In the genomic region with DNA sequence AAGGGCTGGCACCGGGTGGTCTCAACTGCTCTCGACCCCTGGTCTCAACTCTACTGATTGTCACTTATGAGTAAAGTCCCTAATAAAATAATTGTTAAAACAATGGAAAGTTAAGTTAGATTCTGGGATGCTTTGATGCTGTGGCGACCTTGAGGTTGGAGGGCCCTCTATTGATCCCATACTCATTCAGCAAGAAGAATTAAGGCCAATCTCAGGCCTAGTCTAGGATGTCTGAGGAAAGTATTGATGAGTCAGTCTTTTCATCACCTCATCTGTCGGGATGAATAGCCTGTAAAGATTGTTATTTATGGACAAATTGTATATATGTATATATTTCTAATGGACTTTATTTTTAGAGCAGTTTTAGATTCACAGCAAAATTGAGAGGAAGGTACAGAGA, we compare ENCODE assay signal across 23 cellular contexts. TPM values are rescaled to one million over a fixed set of nuclear protein-coding genes. Genes with fewer than 3 reads are reported as not detected.
A peak's percentile ranks its signal among the peaks of the same experiment; 100 is the strongest.
DNase-seq lines count a peak whose midpoint lies in the region; TF ChIP-seq lines count a peak whose summit lies in the region.
"Had no signal": no experiment of that assay in that cellular context is flagged by ENCODE, and none has a peak within 500 bp of the region (broad histone marks: within the 10 kb centered on the region; RNA-seq: fewer than 3 reads in every experiment).

No MANE protein-coding gene starts in this region.

- 80 to 84% methylated on average over 1 to 4 of the region's 4 CpGs for WGBS in endodermal cell (ENCODE audit: insufficient coverage in 1 of 2, insufficient read length in 1 of 2), 2 experiments
- no CpG with 5 or more reads among the region's 4 CpGs for WGBS in mesendoderm (ENCODE audit: extremely low coverage, insufficient coverage, low lambda C conversion rate)

- peaks cover 4% of the 10 kb centered on the region for H3K27me3 Mint-ChIP-seq in endodermal cell (ENCODE audit: insufficient read depth)

- H3K4me1 ChIP-seq in OCI-LY3 (ENCODE audit: low read length) (peaks cover 26% of the 10 kb centered on the region), endodermal cell (ENCODE audit: control insufficient read depth, insufficient read depth, low read length) (no peaks in the 10 kb centered on the region), mesendoderm (ENCODE audit: control insufficient read depth, low read depth, low read length) (no peaks in the 10 kb centered on the region)
- H3K4me1 ChIP-seq: BE2C, parathyroid adenoma, upper lobe of right lung had no signal

- H3K79me2 ChIP-seq in OCI-LY3 (ENCODE audit: low read length), result no peaks in the 10 kb centered on the region
- H3K79me2 ChIP-seq in mesendoderm (ENCODE audit: control insufficient read depth, insufficient read depth, low read length), result no peaks in the 10 kb centered on the region
- H3K79me2 ChIP-seq: parathyroid adenoma had no signal

- no peak overlapping the region for H3K4ac ChIP-seq in mesendoderm (ENCODE audit: low read depth, low read length)

- no peak overlapping the region for H3K56ac ChIP-seq in mesendoderm (ENCODE audit: low read length)

- no peak overlapping the region for H3K4me3 Mint-ChIP-seq in endodermal cell
- H3K4me3 Mint-ChIP-seq: activated B cell treated with CpG ODN at 0.5 μM for 24 hours; activated CD8-positive, alpha-beta T cell treated with anti-CD3 and anti-CD28 coated beads for 36 hours; activated T-cell treated with anti-CD3 and anti-CD28 coated beads, Interleukin-2, amount 50 U/mL, for 4 hours; natural killer cell treated with Interleukin-12 subunit alpha and Interleukin-12 subunit beta and Interleukin-15 and Interleukin-18, amount 100 ng/mL, for 72 hours; stimulated activated naive CD8-positive, alpha-beta T cell treated with anti-CD3 and anti-CD28 coated beads, Interleukin-15, Interleukin-2, amounts not matched to agents 100 ng/mL and 50 ng/mL, for 24 hours had no signal

- TF ChIP-seq CTCF in OCI-LY3 (IDR thresholded peaks at IDR 0.05; ENCODE audit: low read depth, low read length) (peak; percentile 59), endodermal cell (conservative IDR thresholded peaks at IDR 0.05) (peak; percentile 25)

- no peak overlapping the region for H3K27ac ChIP-seq in OCI-LY3 (ENCODE audit: low read length)
- H3K27ac ChIP-seq in endodermal cell (ENCODE audit: low read depth, low read length), result no peak overlapping the region
- H3K27ac ChIP-seq in mesendoderm (ENCODE audit: low read depth, low read length), result no peak overlapping the region
- H3K27ac ChIP-seq: 22Rv1, parathyroid adenoma, upper lobe of right lung had no signal

- no peak overlapping the region for H4K8ac ChIP-seq in mesendoderm (ENCODE audit: low read depth, low read length)

- no peaks in the 10 kb centered on the region for H3K4me1 Mint-ChIP-seq in endodermal cell
- H3K4me1 Mint-ChIP-seq: activated B cell treated with CpG ODN at 0.5 μM for 24 hours had no signal

- no peaks in the 10 kb centered on the region for H4K20me1 ChIP-seq in OCI-LY3 (ENCODE audit: insufficient read depth, low read length)

- H3K27me3 ChIP-seq in OCI-LY3 (ENCODE audit: low read depth, low read length) (no peaks in the 10 kb centered on the region), endodermal cell (ENCODE audit: control insufficient read depth, insufficient read depth, low read length, poor library complexity, severe bottlenecking) (no peaks in the 10 kb centered on the region), mesendoderm (ENCODE audit: insufficient read depth, low read length, poor library complexity) (no peaks in the 10 kb centered on the region)
- H3K27me3 ChIP-seq: BE2C, upper lobe of right lung had no signal

- H2AK5ac ChIP-seq in mesendoderm (ENCODE audit: low read length), result no peak overlapping the region

- H3K23ac ChIP-seq in mesendoderm (ENCODE audit: low read length), result no peak overlapping the region

- H3K9ac ChIP-seq in OCI-LY3 (ENCODE audit: low read length), result no peak overlapping the region
- no peak overlapping the region for H3K9ac ChIP-seq in endodermal cell (ENCODE audit: extremely low read depth, low read length, poor library complexity, severe bottlenecking)
- H3K9ac ChIP-seq in mesendoderm (ENCODE audit: low read length), result no peak overlapping the region
- H3K9ac ChIP-seq: parathyroid adenoma had no signal

- H3K4me2 ChIP-seq in OCI-LY3 (ENCODE audit: low read length), result no peak overlapping the region
- H3K4me2 ChIP-seq in mesendoderm (ENCODE audit: low read length), result no peak overlapping the region

- no peak overlapping the region for H4K5ac ChIP-seq in mesendoderm (ENCODE audit: low read length)

- no peaks in the 10 kb centered on the region for H3K9me3 Mint-ChIP-seq in endodermal cell
- H3K9me3 Mint-ChIP-seq: activated B cell treated with CpG ODN at 0.5 μM for 24 hours; activated CD8-positive, alpha-beta T cell treated with anti-CD3 and anti-CD28 coated beads for 36 hours; activated T-cell treated with anti-CD3 and anti-CD28 coated beads, Interleukin-2, amount 50 U/mL, for 4 hours; natural killer cell treated with Interleukin-12 subunit alpha and Interleukin-12 subunit beta and Interleukin-15 and Interleukin-18, amount 100 ng/mL, for 72 hours; stimulated activated naive CD8-positive, alpha-beta T cell treated with anti-CD3 and anti-CD28 coated beads, Interleukin-15, Interleukin-2, amounts not matched to agents 100 ng/mL and 50 ng/mL, for 24 hours had no signal

- no peak overlapping the region for H2BK5ac ChIP-seq in mesendoderm (ENCODE audit: low read length)

- H3K4me3 ChIP-seq in OCI-LY3 (ENCODE audit: low read length) (no peak overlapping the region), endodermal cell (ENCODE audit: low read length) (no peak overlapping the region), mesendoderm (ENCODE audit: low read length) (no peak overlapping the region)
- H3K4me3 ChIP-seq: upper lobe of right lung had no signal

- no peaks in the 10 kb centered on the region for H3K36me3 Mint-ChIP-seq in endodermal cell (ENCODE audit: low read depth)
- H3K36me3 Mint-ChIP-seq: natural killer cell treated with Interleukin-12 subunit alpha and Interleukin-12 subunit beta and Interleukin-15 and Interleukin-18, amount 100 ng/mL, for 72 hours had no signal

- H3K9me3 ChIP-seq in OCI-LY3 (ENCODE audit: insufficient read depth, low read length) (no peaks in the 10 kb centered on the region), endodermal cell (ENCODE audit: control insufficient read depth, low read length) (no peaks in the 10 kb centered on the region)
- H3K9me3 ChIP-seq: BE2C, upper lobe of right lung had no signal

- H2BK120ac ChIP-seq in mesendoderm (ENCODE audit: low read depth, low read length), result no peak overlapping the region

- H3K79me1 ChIP-seq in mesendoderm (ENCODE audit: low read length), result no peaks in the 10 kb centered on the region

- no peak overlapping the region for H3K27ac Mint-ChIP-seq in endodermal cell
- H3K27ac Mint-ChIP-seq: activated B cell treated with CpG ODN at 0.5 μM for 24 hours; activated CD8-positive, alpha-beta T cell treated with anti-CD3 and anti-CD28 coated beads for 36 hours; natural killer cell treated with Interleukin-12 subunit alpha and Interleukin-12 subunit beta and Interleukin-15 and Interleukin-18, amount 100 ng/mL, for 72 hours; stimulated activated naive CD8-positive, alpha-beta T cell treated with anti-CD3 and anti-CD28 coated beads, Interleukin-15, Interleukin-2, amounts not matched to agents 100 ng/mL and 50 ng/mL, for 24 hours had no signal

- no peaks in the 10 kb centered on the region for H3K36me3 ChIP-seq in OCI-LY3 (replicated peaks; ENCODE audit: low read depth, low read length)
- no peaks in the 10 kb centered on the region for H3K36me3 ChIP-seq in endodermal cell (ENCODE audit: control insufficient read depth, insufficient read depth, low read length)
- H3K36me3 ChIP-seq in mesendoderm (ENCODE audit: control insufficient read depth, insufficient read depth, low read length), result no peaks in the 10 kb centered on the region
- H3K36me3 ChIP-seq: BE2C, upper lobe of right lung had no signal

- DNase-seq in DMS53 (lab: John Stamatoyannopoulos, UW), result peak; percentile 13
- no peak for DNase-seq in DMS53 treated with DMSO at 0.1 percent for 48 hours (lab: John Stamatoyannopoulos, UW; ENCODE audit: unreplicated experiment)
- no peak for DNase-seq in endodermal cell
- peak; percentile 26 for DNase-seq in mesendoderm
- DNase-seq in superior temporal gyrus (ENCODE audit: extremely low spot score), result no peak
- DNase-seq in NCI-H187 (lab: John Stamatoyannopoulos, UW), result no peak
- no peak for DNase-seq in NCI-H345 treated with DMSO at 0.1 percent for 48 hours (lab: John Stamatoyannopoulos, UW; ENCODE audit: unreplicated experiment)
- DNase-seq: activated B cell treated with CpG ODN at 0.5 μM for 24 hours; activated CD8-positive, alpha-beta T cell treated with anti-CD3 and anti-CD28 coated beads for 36 hours; activated naive CD4-positive, alpha-beta T cell treated with anti-CD3 and anti-CD28 coated beads, Interleukin-2, amount 50 U/mL, for 16 hours; activated T-cell treated with anti-CD3 and anti-CD28 coated beads, Interleukin-2, amount 50 U/mL, for 4 hours; aorta; BE2C; NCI-H1417; NCI-H524 treated with DMSO at 0.1 percent for 48 hours; SIG-M5; stimulated activated CD4-positive, alpha-beta T cell treated with anti-CD3 and anti-CD28 coated beads, Interleukin-2, amount 100 ng/mL, for 24 hours; upper lobe of right lung had no signal

- no peak overlapping the region for H2AFZ ChIP-seq in OCI-LY3 (ENCODE audit: low read depth, low read length)
- H2AFZ ChIP-seq: parathyroid adenoma had no signal

- H3K18ac ChIP-seq in mesendoderm (ENCODE audit: low read length), result no peak overlapping the region

- no peak overlapping the region for H2BK15ac ChIP-seq in mesendoderm (replicated peaks; ENCODE audit: low read depth)

RNA-seq across cellular contexts. Expression of gene WDR36, which starts 50.8 kb away (rescaled TPM):
- 10 to 100 TPM; 28.5 to 32.0 TPM for total RNA-seq in endodermal cell
- 19.9 TPM for polyA plus RNA-seq in endodermal cell (2013, experiment 1 of 2)
- 18.6 TPM for polyA plus RNA-seq in endodermal cell (2013, experiment 2 of 2)
- polyA plus RNA-seq in mesendoderm (2013, experiment 1 of 2), result 21.8 TPM
- 20.8 TPM for polyA plus RNA-seq in mesendoderm (2013, experiment 2 of 2)

Comparison
In these comparisons a context has a peak if more than half of its experiments do, and no peak if none do; other contexts are left out.
1. DNase-seq: peak in DMS53 (single experiment) and mesendoderm (single experiment); none in DMS53 treated with DMSO at 0.1 percent for 48 hours (single experiment), endodermal cell (single experiment), superior temporal gyrus (single experiment), NCI-H187 (0 of 2) and NCI-H345 treated with DMSO at 0.1 percent for 48 hours (single experiment).